ENCODE assay signal across 8 cellular contexts in genomic region chr12:133080051-133080618, GRCh38. TPM values are rescaled to one million over a fixed set of nuclear protein-coding genes. Genes with fewer than 3 reads are reported as not detected.
A peak's percentile ranks its signal among the peaks of the same experiment; 100 is the strongest.
DNase-seq lines count a peak whose midpoint lies in the region; ATAC-seq lines count a peak whose summit lies in the region.

No MANE protein-coding gene starts in this region.

- H3K27me3 ChIP-seq in HUES64 (ENCODE audit: insufficient read depth, low read length) (no peaks in the 10 kb centered on the region), mucosa of rectum (ENCODE audit: control insufficient read depth in 2 of 2, insufficient read depth in 2 of 2, low read length in 2 of 2) (no peaks in the 10 kb centered on the region)

- H3K9me3 ChIP-seq in HUES64 (ENCODE audit: insufficient read depth, low read depth, low read length) = peaks cover 76% of the 10 kb centered on the region
- H3K9me3 ChIP-seq in mucosa of rectum (ENCODE audit: control insufficient read depth in 2 of 2, low read length in 2 of 2) = peaks cover 45 to 49% of the 10 kb centered on the region in 2 donors

- H3K4me1 ChIP-seq in HUES64 (ENCODE audit: insufficient read depth, low read length) (no peaks in the 10 kb centered on the region), mucosa of rectum (ENCODE audit: control insufficient read depth in 2 of 2, insufficient read depth in 2 of 2, low read length in 2 of 2) (peaks cover 0 to 11% of the 10 kb centered on the region in 2 donors)

- under 1% methylated on average over 40 of the region's 40 CpGs for WGBS in HUES64

- peaks cover 36% of the 10 kb centered on the region for H3K36me3 ChIP-seq in HUES64 (ENCODE audit: insufficient read depth, low read length)
- peaks cover 23 to 33% of the 10 kb centered on the region in 2 donors for H3K36me3 ChIP-seq in mucosa of rectum (ENCODE audit: control insufficient read depth in 2 of 2, insufficient read depth in 2 of 2, low read length in 2 of 2)

- peak overlapping the region; percentile 99 for H3K27ac ChIP-seq in HUES64 (ENCODE audit: low read depth, low read length)
- H3K27ac ChIP-seq in mucosa of rectum (ENCODE audit: low read depth in 2 of 2, low read length in 2 of 2) = peak overlapping the region; percentile 99

- H3K4me3 ChIP-seq in HUES64 (ENCODE audit: low read length) (peak overlapping the region; percentile 75), mucosa of rectum (ENCODE audit: low read length in 2 of 2) (peak overlapping the region; percentile 87 to 96)

- ATAC-seq in GM21515 (IDR thresholded peaks at IDR 0.05; ENCODE audit: unreplicated experiment) (peak; percentile 84), esophagus mucosa (peak; percentile 97)

- H3K9ac ChIP-seq in HUES64 (ENCODE audit: low read depth, low read length) (peak overlapping the region; percentile 96), mucosa of rectum (ENCODE audit: low read depth in 1 of 2, low read length in 2 of 2) (peak overlapping the region; percentile 90)

- peak; percentile 99 for DNase-seq in DMS114 treated with DMSO at 0.1 percent for 48 hours (lab: John Stamatoyannopoulos, UW; ENCODE audit: unreplicated experiment)
- DNase-seq in OCI-M2 (lab: John Stamatoyannopoulos, UW; ENCODE audit: unreplicated experiment) = peak; percentile 77
- DNase-seq in activated T-cell treated with anti-CD3 and anti-CD28 coated beads, Interleukin-2, amount 50 U/mL, for 1 hour = peak; percentile 93
- peak; percentile 94 for DNase-seq in stimulated activated CD8-positive, alpha-beta memory T cell treated with anti-CD3 and anti-CD28 coated beads, Interleukin-4, amount 100 ng/mL, for 48 hours

RNA-seq across cellular contexts. Expression of gene ZNF140, which starts 0.6 kb away (rescaled TPM):
- 12.6 TPM for polyA plus RNA-seq in HUES64 (2013, experiment 1 of 2)
- 14.5 TPM for polyA plus RNA-seq in HUES64 (2013, experiment 2 of 2)
- total RNA-seq in esophagus mucosa = 11.4 TPM

RNA-seq across cellular contexts. Expression of gene ZNF84, which starts 42.8 kb away (rescaled TPM):
- polyA plus RNA-seq in HUES64 (2013, experiment 1 of 2) = 19.5 TPM
- polyA plus RNA-seq in HUES64 (2013, experiment 2 of 2) = 21.9 TPM
- 5.5 TPM for total RNA-seq in esophagus mucosa

RNA-seq across cellular contexts. Expression of gene ZNF891, which starts 49.9 kb away (rescaled TPM):
- 1.0 TPM for polyA plus RNA-seq in HUES64 (2013, experiment 1 of 2)
- 1.0 TPM for polyA plus RNA-seq in HUES64 (2013, experiment 2 of 2)
- 0.64 TPM for total RNA-seq in esophagus mucosa

RNA-seq across cellular contexts. Expression of gene ZNF10, which starts 50.3 kb away (rescaled TPM):
- 6.9 TPM for polyA plus RNA-seq in HUES64 (2013, experiment 1 of 2)
- polyA plus RNA-seq in HUES64 (2013, experiment 2 of 2) = 6.1 TPM
- total RNA-seq in esophagus mucosa = 2.4 TPM

Comparison
In these comparisons a context has a peak if more than half of its experiments do, and no peak if none do; other contexts are left out.
1. Peak in every context shown above with its lines: DNase-seq, ATAC-seq, H3K4me3 ChIP-seq and H3K27ac ChIP-seq.